In the genomic region with DNA sequence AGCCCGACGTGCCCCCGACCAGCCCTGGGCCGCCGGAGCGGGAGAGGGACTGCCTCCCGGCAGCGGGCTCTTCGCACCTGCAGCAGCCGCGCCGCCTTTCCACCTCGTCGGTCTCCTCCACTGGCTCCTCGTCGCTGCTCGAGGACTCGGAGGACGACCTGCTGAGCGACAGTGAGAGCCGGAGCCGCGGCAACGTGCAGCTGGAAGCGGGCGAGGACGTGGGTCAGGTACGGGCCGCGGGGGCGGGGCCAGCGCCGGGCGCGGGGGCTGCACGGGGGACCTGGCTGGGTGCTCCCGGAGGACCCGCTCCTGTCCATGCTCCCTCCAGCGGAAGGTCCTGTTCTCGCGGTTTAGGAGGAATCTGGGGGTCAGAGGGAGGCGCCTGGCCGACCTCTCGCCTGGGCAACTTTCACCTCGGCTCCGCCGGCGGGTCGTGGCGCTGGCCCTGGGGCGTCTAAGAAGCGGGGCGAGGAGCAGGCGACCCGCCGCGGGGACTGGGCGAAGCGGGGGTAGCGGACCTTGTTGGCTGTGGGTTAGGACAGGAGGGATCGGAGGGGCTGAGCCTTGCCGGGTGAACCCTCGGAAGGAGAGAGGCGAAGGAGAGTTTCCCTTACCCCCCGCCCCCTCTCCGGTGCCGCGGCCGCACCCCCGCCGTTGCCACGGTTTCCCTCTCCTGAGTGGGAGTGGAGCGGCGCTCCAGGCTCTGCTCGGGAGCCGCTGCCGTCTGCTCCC, we compare ENCODE assay signal across 7 cellular contexts.
DNase-seq lines count a peak whose midpoint lies in the region; TF ChIP-seq lines count a peak whose summit lies in the region.

No MANE protein-coding gene starts in this region.

- in situ Hi-C loops in HAP-1 (cut with MboI; ENCODE audit: low sequenced_read_pairs), result no loop called here

- H3K4me1 ChIP-seq in HAP-1, result peaks cover 14% of the 10 kb centered on the region

- DNase-seq in HAP-1 (ENCODE audit: low spot score in 2 of 2), result peak; percentile 32 to 74
- peak; percentile 27 for DNase-seq in NAMALWA (ENCODE audit: low spot score)
- peak; percentile 51 for DNase-seq in activated naive CD4-positive, alpha-beta T cell treated with anti-CD3 and anti-CD28 coated beads, Interleukin-2, amount 50 U/mL, for 16 hours
- DNase-seq in iPS-NIHi7 (ENCODE audit: extremely low spot score), result peak; percentile 67
- peak; percentile 35 for DNase-seq in stimulated activated CD4-positive, alpha-beta T cell treated with anti-CD3 and anti-CD28 coated beads, Interleukin-4, amount 100 ng/mL, for 24 hours
- no peak for DNase-seq in SIG-M5 treated with dmso at 0.1 percent for 504 hours (lab: John Stamatoyannopoulos, UW; ENCODE audit: unreplicated experiment)

- H3K4me3 ChIP-seq in GM12875 (ENCODE audit: low read depth, low read length) (peak overlapping the region; percentile 36), HAP-1 (peak overlapping the region; percentile 44)

- H3K9me3 ChIP-seq in HAP-1, result no peaks in the 10 kb centered on the region

- no peak for TF ChIP-seq CTCF in GM12875 (IDR thresholded peaks at IDR 0.05; ENCODE audit: borderline replicate concordance, insufficient read depth, low read depth, low read length)

- H3K36me3 ChIP-seq in HAP-1 (replicated peaks), result no peaks in the 10 kb centered on the region

- H3K27me3 ChIP-seq in HAP-1 (ENCODE audit: low read depth), result no peaks in the 10 kb centered on the region
